ENCODE assay signal across 1 cellular context in genomic region chr17:48107137-48108055, GRCh38.
A peak's percentile ranks its signal among the peaks of the same experiment; 100 is the strongest.
TF ChIP-seq lines count a peak whose summit lies in the region.

TSS of gene SNX11 (plus strand) at chr17:48107766. CDS start at chr17:48112044, 4,278 bp downstream.

TF ChIP-seq in HepG2, 621 proteins besides CTCF, POLR2A, EP300 and RAD21 (continued from another document and continues in another):
- TF ChIP-seq RERE (CRISPR knock-in tag; IDR thresholded peaks at IDR 0.05; ENCODE audit: low read depth) (no peak; the same call in none of the 2 replicates), ONECUT2 (CRISPR knock-in tag; IDR thresholded peaks at IDR 0.05) (no peak), HOMEZ (CRISPR knock-in tag; IDR thresholded peaks at IDR 0.05; ENCODE audit: low read depth) (0 out of 2 replicates have a peak, but pooled peaks have one; percentile 12), HNF4G (IDR thresholded peaks at IDR 0.05; ENCODE audit: borderline replicate concordance, low read depth, low read length) (no peak), HNF4G (CRISPR knock-in tag; IDR thresholded peaks at IDR 0.05; ENCODE audit: borderline replicate concordance, low read depth) (peak; percentile 57; the same call in 1 of the 2 replicates), CHD2 (IDR thresholded peaks at IDR 0.05; ENCODE audit: low read depth, low read length) (peak; percentile 56; the same call in 1 of the 2 replicates), CHD4 (IDR thresholded peaks at IDR 0.05; ENCODE audit: borderline replicate concordance, low read length) (no peak; the same call in 1 of the 2 replicates), ZNF564 (CRISPR knock-in tag; IDR thresholded peaks at IDR 0.05) (peak; percentile 83; the same call in 1 of the 2 replicates), ZSCAN9 (CRISPR knock-in tag; IDR thresholded peaks at IDR 0.05; ENCODE audit: borderline replicate concordance) (peak; percentile 89; the same call in 1 of the 2 replicates), IKZF1 (IDR thresholded peaks at IDR 0.05) (no peak), ZNF329 (CRISPR knock-in tag; IDR thresholded peaks at IDR 0.05; ENCODE audit: low read depth) (no peak), PAWR (CRISPR knock-in tag; IDR thresholded peaks at IDR 0.05; ENCODE audit: borderline replicate concordance) (no peak), CEBPZ (IDR thresholded peaks at IDR 0.05; ENCODE audit: low read length) (no peak), ZNF674 (CRISPR knock-in tag; IDR thresholded peaks at IDR 0.05; ENCODE audit: low read depth) (0 out of 2 replicates have a peak, but pooled peaks have one; percentile 64), JUN (CRISPR knock-in tag; IDR thresholded peaks at IDR 0.05) (no peak), ZBTB42 (CRISPR knock-in tag; IDR thresholded peaks at IDR 0.05) (0 out of 2 replicates have a peak, but pooled peaks have one; percentile 54), ELF4 (CRISPR knock-in tag; IDR thresholded peaks at IDR 0.05; ENCODE audit: borderline replicate concordance) (peak; percentile 97), ZBTB34 (CRISPR knock-in tag; IDR thresholded peaks at IDR 0.05) (peak; percentile 46; the same call in 1 of the 2 replicates), ZNF510 (CRISPR knock-in tag; IDR thresholded peaks at IDR 0.05; ENCODE audit: low read depth) (peak; percentile 19; the same call in 1 of the 2 replicates), POLR2G (IDR thresholded peaks at IDR 0.05; ENCODE audit: low read depth, low read length) (peak; percentile 90), KDM2A (CRISPR knock-in tag; IDR thresholded peaks at IDR 0.05; ENCODE audit: borderline replicate concordance, low read depth) (peak; percentile 77), MYPOP (CRISPR knock-in tag; IDR thresholded peaks at IDR 0.05) (peak; percentile 89), ZNF275 (CRISPR knock-in tag; IDR thresholded peaks at IDR 0.05; ENCODE audit: borderline replicate concordance) (peak; percentile 60; the same call in 1 of the 2 replicates), NKX3-1 (CRISPR knock-in tag; IDR thresholded peaks at IDR 0.05) (0 out of 2 replicates have a peak, but pooled peaks have one; percentile 31), HOXA9 (CRISPR knock-in tag; IDR thresholded peaks at IDR 0.05; ENCODE audit: borderline replicate concordance) (no peak), AGO1 (IDR thresholded peaks at IDR 0.05; ENCODE audit: low read depth, low read length, poor library complexity, severe bottlenecking) (peak; percentile 83), ZBTB20 (CRISPR knock-in tag; IDR thresholded peaks at IDR 0.05; ENCODE audit: borderline replicate concordance, low read depth) (peak; percentile 78; the same call in 1 of the 2 replicates), YEATS4 (CRISPR knock-in tag; IDR thresholded peaks at IDR 0.05; ENCODE audit: borderline replicate concordance) (peak; percentile 89), ZNF761 (CRISPR knock-in tag; conservative IDR thresholded peaks at IDR 0.05) (no peak), ZNF296 (CRISPR knock-in tag; conservative IDR thresholded peaks at IDR 0.05) (0 out of 2 replicates have a peak, but pooled peaks have one; percentile 30), ARID2 (CRISPR knock-in tag; IDR thresholded peaks at IDR 0.05; ENCODE audit: borderline replicate concordance) (0 out of 2 replicates have a peak, but pooled peaks have one; percentile 45), MIER3 (CRISPR knock-in tag; IDR thresholded peaks at IDR 0.05; ENCODE audit: borderline replicate concordance) (no peak; the same call in 1 of the 2 replicates), E2F2 (CRISPR knock-in tag; IDR thresholded peaks at IDR 0.05; ENCODE audit: borderline replicate concordance) (no peak; the same call in 1 of the 2 replicates), GABPB1 (CRISPR knock-in tag; IDR thresholded peaks at IDR 0.05) (peak; percentile 98), GTF2F1 (IDR thresholded peaks at IDR 0.05; ENCODE audit: low read length) (no peak), ZNF33B (CRISPR knock-in tag; IDR thresholded peaks at IDR 0.05) (no peak), KAT7 (CRISPR knock-in tag; IDR thresholded peaks at IDR 0.05; ENCODE audit: borderline replicate concordance) (peak; percentile 75; the same call in 1 of the 2 replicates), E2F1 (CRISPR knock-in tag; IDR thresholded peaks at IDR 0.05) (peak; percentile 71), U2AF2 (IDR thresholded peaks at IDR 0.05; ENCODE audit: low read depth, low read length) (no peak), ZNF577 (CRISPR knock-in tag; IDR thresholded peaks at IDR 0.05; ENCODE audit: borderline replicate concordance, low read depth) (no peak), ZNF607 (CRISPR knock-in tag; IDR thresholded peaks at IDR 0.05; ENCODE audit: borderline replicate concordance) (peak; percentile 98), PREB (CRISPR knock-in tag; IDR thresholded peaks at IDR 0.05) (no peak), ZNF891 (CRISPR knock-in tag; IDR thresholded peaks at IDR 0.05) (peak; percentile 72; the same call in 1 of the 2 replicates), ZNF143 (CRISPR knock-in tag; IDR thresholded peaks at IDR 0.05) (peak; percentile 92), BRD4 (CRISPR knock-in tag; IDR thresholded peaks at IDR 0.05) (0 out of 2 replicates have a peak, but pooled peaks have one; percentile 6)
